In genomic region chr2:29305762-29306161, GRCh38 we compare ENCODE assay signal across 8 cellular contexts.
"Had no signal": no experiment of that assay in that cellular context is flagged by ENCODE, and none has a peak within 500 bp of the region (broad histone marks: within the 10 kb centered on the region; RNA-seq: fewer than 3 reads in every experiment).

No MANE protein-coding gene starts in this region.

- H3K4me3 ChIP-seq: K562 had no signal

- FAIRE-seq: HepG2, HTR-8/SVneo, K562 had no signal

- DNase-seq: IMR-90, KBM-7, KG1 had no signal

- H3K9ac ChIP-seq: KMS-11 had no signal

- ATAC-seq: HepG2, K562 had no signal

- H3K27ac ChIP-seq: HL-60, KMS-11 had no signal

- H3K4me2 ChIP-seq: KMS-11 had no signal
